Comparison of ENCODE assay signal across 14 cellular contexts in genomic region chr4:21697583-21697982, GRCh38.
DNase-seq lines count a peak whose midpoint lies in the region; ATAC-seq, FAIRE-seq and TF ChIP-seq lines count a peak whose summit lies in the region.
"Had no signal": no experiment of that assay in that cellular context is flagged by ENCODE, and none has a peak within 500 bp of the region (broad histone marks: within the 10 kb centered on the region; RNA-seq: fewer than 3 reads in every experiment).

No MANE protein-coding gene starts in this region.

- DNase-seq in Calu3 (peak; percentile 39), LHCN-M2 (ENCODE audit: low read depth) (peak; percentile 31), cerebellar nuclear complex (lab: John Stamatoyannopoulos, UW) (peak; percentile 46 to 57), lower lobe of right lung (peak; percentile 34), GM19239 (ENCODE audit: insufficient read length, low spot score) (no peak), mucosa of gallbladder (ENCODE audit: low spot score) (no peak), H54 (ENCODE audit: insufficient read length, low spot score) (no peak)
- no peak for DNase-seq in natural killer cell treated with Interleukin-12 subunit alpha and Interleukin-12 subunit beta and Interleukin-15 and Interleukin-18, amount 100 ng/mL, for 72 hours (ENCODE audit: low spot score)
- DNase-seq: activated effector memory CD4-positive, alpha-beta T cell treated with anti-CD3 and anti-CD28 coated beads, Interleukin-2, amount 50 U/mL, for 16 hours; CD8-positive, alpha-beta memory T cell; NCI-H2107; T1000 had no signal

- no peaks in the 10 kb centered on the region for H3K4me1 ChIP-seq in lower lobe of right lung

- no peak overlapping the region for H3K4me3 ChIP-seq in lower lobe of right lung

- TF ChIP-seq POLR2A in H54 (IDR thresholded peaks at IDR 0.05; ENCODE audit: low read depth, low read length), result no peak

- FAIRE-seq in GM19239 (lab: Jason Lieb, UNC), result no peak
- FAIRE-seq in H54 (lab: Jason Lieb, UNC), result no peak

- no peaks in the 10 kb centered on the region for H3K36me3 ChIP-seq in lower lobe of right lung

- CTCF ChIA-PET in Calu3 (lab: Charles Lee), result no interaction called here

- peak overlapping the region; percentile 39 for H3K4me3 Mint-ChIP-seq in Calu3 (ENCODE audit: low read depth, unreplicated experiment)
- H3K4me3 Mint-ChIP-seq in natural killer cell treated with Interleukin-12 subunit alpha and Interleukin-12 subunit beta and Interleukin-15 and Interleukin-18, amount 100 ng/mL, for 72 hours, result no peak overlapping the region
- H3K4me3 Mint-ChIP-seq: CD8-positive, alpha-beta memory T cell had no signal

- H3K9me3 Mint-ChIP-seq in Calu3 (ENCODE audit: low read depth, unreplicated experiment), result no peaks in the 10 kb centered on the region
- peaks cover 9% of the 10 kb centered on the region for H3K9me3 Mint-ChIP-seq in natural killer cell treated with Interleukin-12 subunit alpha and Interleukin-12 subunit beta and Interleukin-15 and Interleukin-18, amount 100 ng/mL, for 72 hours

- no peak for ATAC-seq in lower lobe of right lung
- no peak for ATAC-seq in natural killer cell treated with Interleukin-12 subunit alpha and Interleukin-12 subunit beta and Interleukin-15 and Interleukin-18, amount 100 ng/mL, for 72 hours
- ATAC-seq: left lobe of liver, sciatic nerve had no signal

- H3K4me1 Mint-ChIP-seq in Calu3 (ENCODE audit: low read depth, unreplicated experiment), result peaks cover 11% of the 10 kb centered on the region
- H3K4me1 Mint-ChIP-seq in natural killer cell treated with Interleukin-12 subunit alpha and Interleukin-12 subunit beta and Interleukin-15 and Interleukin-18, amount 100 ng/mL, for 72 hours (ENCODE audit: low read depth in 2 of 2), result no peaks in the 10 kb centered on the region
- H3K4me1 Mint-ChIP-seq: CD8-positive, alpha-beta memory T cell had no signal

- H3K27me3 Mint-ChIP-seq in Calu3 (ENCODE audit: unreplicated experiment), result no peaks in the 10 kb centered on the region
- no peaks in the 10 kb centered on the region for H3K27me3 Mint-ChIP-seq in natural killer cell treated with Interleukin-12 subunit alpha and Interleukin-12 subunit beta and Interleukin-15 and Interleukin-18, amount 100 ng/mL, for 72 hours

- H3K9me3 ChIP-seq in lower lobe of right lung, result no peaks in the 10 kb centered on the region

- no peaks in the 10 kb centered on the region for H3K27me3 ChIP-seq in lower lobe of right lung (ENCODE audit: low read depth)

- intact Hi-C loops in Calu3 (cut with micrococcal nuclease; ENCODE audit: unreplicated experiment), result no loop called here
- intact Hi-C loops in lower lobe of right lung (cut with DNase I), result no loop called here

- H3K36me3 Mint-ChIP-seq in Calu3 (ENCODE audit: insufficient read depth, unreplicated experiment), result no peaks in the 10 kb centered on the region
- H3K36me3 Mint-ChIP-seq in natural killer cell treated with Interleukin-12 subunit alpha and Interleukin-12 subunit beta and Interleukin-15 and Interleukin-18, amount 100 ng/mL, for 72 hours, result no peaks in the 10 kb centered on the region

- H3K27ac Mint-ChIP-seq in Calu3 (ENCODE audit: unreplicated experiment), result no peak overlapping the region
- no peak overlapping the region for H3K27ac Mint-ChIP-seq in natural killer cell treated with Interleukin-12 subunit alpha and Interleukin-12 subunit beta and Interleukin-15 and Interleukin-18, amount 100 ng/mL, for 72 hours
- H3K27ac Mint-ChIP-seq: CD8-positive, alpha-beta memory T cell had no signal

- no peak overlapping the region for H3K27ac ChIP-seq in lower lobe of right lung

- no peak for TF ChIP-seq CTCF in Calu3 (IDR thresholded peaks at IDR 0.05; ENCODE audit: unreplicated experiment)
- no peak for TF ChIP-seq CTCF in lower lobe of right lung (IDR thresholded peaks at IDR 0.05)

- no TSS peak for BruUV-seq in Calu3 (replicated peaks; lab: Mats Ljungman, UMichigan)

Comparison
In these comparisons a context has a peak if more than half of its experiments do, and no peak if none do; other contexts are left out.
1. DNase-seq: peak in Calu3 (single experiment), LHCN-M2 (single experiment), cerebellar nuclear complex (2 of 2) and lower lobe of right lung (single experiment); none in natural killer cell treated with Interleukin-12 subunit alpha and Interleukin-12 subunit beta and Interleukin-15 and Interleukin-18, amount 100 ng/mL, for 72 hours (single experiment), GM19239 (single experiment), mucosa of gallbladder (single experiment) and H54 (single experiment).